ENCODE assay signal across 36 cellular contexts in genomic region chr12:67147030-67147429, GRCh38.
"Had no signal": no experiment of that assay in that cellular context is flagged by ENCODE, and none has a peak within 500 bp of the region (broad histone marks: within the 10 kb centered on the region; RNA-seq: fewer than 3 reads in every experiment).

No MANE protein-coding gene starts in this region.

- H3K36me3 Mint-ChIP-seq: activated naive CD4-positive, alpha-beta T cell treated with anti-CD3 and anti-CD28 coated beads, Interleukin-2, amount 10 ng/mL, durations not matched to agents 7 days and 5 days; activated naive CD4-positive, alpha-beta T cell treated with anti-CD3 and anti-CD28 coated beads, Interleukin-2, amount 50 U/mL, for 24 hours; activated naive CD4-positive, alpha-beta T cell treated with anti-CD3 and anti-CD28 coated beads, Interleukin-2, amount 50 U/mL, for 72 hours; activated naive CD8-positive, alpha-beta T cell; brain had no signal

- H3K27ac ChIP-seq: adrenal gland, ascending aorta, body of pancreas, brain microvascular endothelial cell, breast epithelium, cardiac muscle cell had no signal

- H3K4me3 Mint-ChIP-seq: activated naive CD4-positive, alpha-beta T cell treated with anti-CD3 and anti-CD28 coated beads for 36 hours; activated naive CD4-positive, alpha-beta T cell treated with anti-CD3 and anti-CD28 coated beads, Interleukin-2, amount 10 ng/mL, durations not matched to agents 7 days and 5 days; activated naive CD4-positive, alpha-beta T cell treated with anti-CD3 and anti-CD28 coated beads, Interleukin-2, amount 50 U/mL, for 24 hours; activated naive CD8-positive, alpha-beta T cell; activated naive CD8-positive, alpha-beta T cell treated with anti-CD3 and anti-CD28 coated beads, Interleukin-2, amount 50 U/mL, for 24 hours; activated T-cell treated with anti-CD3 and anti-CD28 coated beads, Interleukin-2, amount 50 U/mL, for 24 hours; activated T-cell treated with anti-CD3 and anti-CD28 coated beads, Interleukin-2, amount 50 U/mL, for 4 hours; activated T-cell treated with anti-CD3 and anti-CD28 coated beads, Interleukin-2, amount 50 U/mL, for 72 hours; activated T-helper 1 cell treated with anti-CD3 and anti-CD28 coated beads, Interleukin-12 subunit alpha, Interleukin-12 subunit beta, Interleukin-2, Interleukin-4 antibody, amounts not matched to agents 30 ng/mL and 10 ng/mL and 1 ng/mL, durations not matched to agents 14 hours and 24 hours and 36 hours; brain; central memory CD8-positive, alpha-beta T cell had no signal

- H3K9me3 ChIP-seq: adrenal gland, ascending aorta, body of pancreas, breast epithelium had no signal

- H3K27ac Mint-ChIP-seq: activated naive CD4-positive, alpha-beta T cell treated with anti-CD3 and anti-CD28 coated beads for 36 hours; activated naive CD4-positive, alpha-beta T cell treated with anti-CD3 and anti-CD28 coated beads, Interleukin-2, amount 10 ng/mL, durations not matched to agents 7 days and 5 days; activated naive CD4-positive, alpha-beta T cell treated with anti-CD3 and anti-CD28 coated beads, Interleukin-2, amount 50 U/mL, for 24 hours; activated naive CD8-positive, alpha-beta T cell; activated naive CD8-positive, alpha-beta T cell treated with anti-CD3 and anti-CD28 coated beads, Interleukin-2, amount 50 U/mL, for 24 hours; activated T-cell treated with anti-CD3 and anti-CD28 coated beads, Interleukin-2, amount 50 U/mL, for 24 hours; activated T-cell treated with anti-CD3 and anti-CD28 coated beads, Interleukin-2, amount 50 U/mL, for 72 hours; activated T-helper 1 cell treated with anti-CD3 and anti-CD28 coated beads, Interleukin-12 subunit alpha, Interleukin-12 subunit beta, Interleukin-2, Interleukin-4 antibody, amounts not matched to agents 30 ng/mL and 10 ng/mL and 1 ng/mL, durations not matched to agents 14 hours and 24 hours and 36 hours; activated T-helper 2 cell treated with anti-CD3 and anti-CD28 coated beads, Interferon-gamma antibody, Interleukin-2, Interleukin-4, amounts not matched to agents 10 μg/mL and 5 μg/mL and 100 μg/mL, durations not matched to agents 14 hours and 24 hours and 36 hours; brain had no signal

- H3K4me3 ChIP-seq: adrenal gland, ascending aorta, body of pancreas, breast epithelium, cardiac muscle cell had no signal

- H3K9me3 Mint-ChIP-seq: activated naive CD4-positive, alpha-beta T cell treated with anti-CD3 and anti-CD28 coated beads for 36 hours; activated naive CD4-positive, alpha-beta T cell treated with anti-CD3 and anti-CD28 coated beads, Interleukin-2, amount 10 ng/mL, durations not matched to agents 7 days and 5 days; activated naive CD4-positive, alpha-beta T cell treated with anti-CD3 and anti-CD28 coated beads, Interleukin-2, amount 50 U/mL, for 24 hours; activated naive CD4-positive, alpha-beta T cell treated with anti-CD3 and anti-CD28 coated beads, Interleukin-2, amount 50 U/mL, for 72 hours; activated naive CD8-positive, alpha-beta T cell treated with anti-CD3 and anti-CD28 coated beads, Interleukin-2, amount 50 U/mL, for 24 hours; activated T-cell treated with anti-CD3 and anti-CD28 coated beads, Interleukin-2, amount 50 U/mL, for 24 hours; activated T-cell treated with anti-CD3 and anti-CD28 coated beads, Interleukin-2, amount 50 U/mL, for 4 hours; activated T-cell treated with anti-CD3 and anti-CD28 coated beads, Interleukin-2, amount 50 U/mL, for 72 hours; activated T-helper 1 cell treated with anti-CD3 and anti-CD28 coated beads, Interleukin-12 subunit alpha, Interleukin-12 subunit beta, Interleukin-2, Interleukin-4 antibody, amounts not matched to agents 30 ng/mL and 10 ng/mL and 1 ng/mL, durations not matched to agents 14 hours and 24 hours and 36 hours; activated T-helper 2 cell treated with anti-CD3 and anti-CD28 coated beads, Interferon-gamma antibody, Interleukin-2, Interleukin-4, amounts not matched to agents 10 μg/mL and 5 μg/mL and 100 μg/mL, durations not matched to agents 14 hours and 24 hours and 36 hours; central memory CD8-positive, alpha-beta T cell had no signal

- DNase-seq: activated effector memory CD4-positive, alpha-beta T cell treated with anti-CD3 and anti-CD28 coated beads, Interleukin-2, amount 50 U/mL, for 16 hours; activated effector memory CD4-positive, alpha-beta T cell treated with Interleukin-2 at 50 U/mL for 16 hours; activated gamma-delta T cell; activated gamma-delta T cell treated with Interleukin-2 at 50 U/mL for 16 hours; activated naive CD4-positive, alpha-beta T cell; activated naive CD4-positive, alpha-beta T cell treated with anti-CD3 and anti-CD28 coated beads, Interleukin-2, amount 10 ng/mL, durations not matched to agents 7 days and 5 days; activated naive CD4-positive, alpha-beta T cell treated with anti-CD3 and anti-CD28 coated beads, Interleukin-2, amount 50 U/mL, for 16 hours; activated naive CD4-positive, alpha-beta T cell treated with Interleukin-2 at 50 U/mL for 16 hours; activated naive CD8-positive, alpha-beta T cell treated with anti-CD3 and anti-CD28 coated beads, Interleukin-2, amount 50 U/mL, for 24 hours; activated T-cell treated with anti-CD3 and anti-CD28 coated beads for 4 hours; activated T-cell treated with anti-CD3 and anti-CD28 coated beads, Interleukin-2, amount 50 U/mL, for 1 hour; activated T-cell treated with anti-CD3 and anti-CD28 coated beads, Interleukin-2, amount 50 U/mL, for 24 hours; activated T-cell treated with anti-CD3 and anti-CD28 coated beads, Interleukin-2, amount 50 U/mL, for 4 hours; activated T-cell treated with anti-CD3 and anti-CD28 coated beads, Interleukin-2, amount 50 U/mL, for 48 hours; activated T-cell treated with anti-CD3 and anti-CD28 coated beads, Interleukin-2, amount 50 U/mL, for 72 hours; adrenal gland; amniotic stem cell; amygdala; anterior cingulate cortex; aorta; body of pancreas; brain microvascular endothelial cell; caudate nucleus; central memory CD4-positive, alpha-beta T cell; cerebellar nuclear complex had no signal

- H3K4me1 ChIP-seq: adrenal gland, ascending aorta, body of pancreas, breast epithelium had no signal

- H3K36me3 ChIP-seq: adrenal gland, ascending aorta, brain microvascular endothelial cell, breast epithelium, cardiac muscle cell had no signal

- H3K4me1 Mint-ChIP-seq: central memory CD8-positive, alpha-beta T cell had no signal

- H3K27me3 Mint-ChIP-seq: activated naive CD4-positive, alpha-beta T cell treated with anti-CD3 and anti-CD28 coated beads, Interleukin-2, amount 10 ng/mL, durations not matched to agents 7 days and 5 days; activated naive CD4-positive, alpha-beta T cell treated with anti-CD3 and anti-CD28 coated beads, Interleukin-2, amount 50 U/mL, for 24 hours; brain had no signal

- ATAC-seq: activated naive CD8-positive, alpha-beta T cell treated with anti-CD3 and anti-CD28 coated beads, Interleukin-2, amount 50 U/mL, for 24 hours; activated T-cell treated with anti-CD3 and anti-CD28 coated beads, Interleukin-2, amount 50 U/mL, for 4 hours; body of pancreas had no signal
